17 cellular contexts compared by ENCODE assay signal in the genomic region with DNA sequence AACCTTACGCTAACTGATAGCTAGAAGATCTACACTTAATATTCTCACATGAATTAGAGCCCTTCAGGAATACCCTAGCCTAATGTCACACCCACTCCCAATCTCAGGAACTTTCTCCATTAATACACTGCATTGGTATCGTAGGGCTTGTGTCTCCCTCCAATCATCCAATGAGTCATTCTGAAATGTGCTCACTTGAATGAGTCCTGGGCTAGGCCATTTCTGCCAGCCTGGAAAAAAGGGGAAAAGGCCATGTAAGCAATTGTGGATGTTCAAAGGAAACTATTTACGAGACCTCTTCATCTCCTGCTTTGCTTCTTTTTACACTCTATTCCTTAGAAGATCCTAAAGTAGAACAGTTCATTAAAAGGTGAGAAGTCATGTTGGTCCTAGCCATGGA. TPM values are rescaled to one million over a fixed set of nuclear protein-coding genes. Genes with fewer than 3 reads are reported as not detected.
DNase-seq lines count a peak whose midpoint lies in the region; ATAC-seq and TF ChIP-seq lines count a peak whose summit lies in the region.
"Had no signal": no experiment of that assay in that cellular context is flagged by ENCODE, and none has a peak within 500 bp of the region (broad histone marks: within the 10 kb centered on the region; RNA-seq: fewer than 3 reads in every experiment).

No MANE protein-coding gene starts in this region.

- H3K4me3 Mint-ChIP-seq in activated T-helper 2 cell treated with anti-CD3 and anti-CD28 coated beads, Interferon-gamma antibody, Interleukin-2, Interleukin-4, amounts not matched to agents 10 μg/mL and 5 μg/mL and 100 μg/mL, durations not matched to agents 14 hours and 24 hours and 36 hours (ENCODE audit: low read depth): no peak overlapping the region
- H3K4me3 Mint-ChIP-seq in activated naive CD4-positive, alpha-beta T cell treated with anti-CD3 and anti-CD28 coated beads, Interleukin-2, amount 10 ng/mL, durations not matched to agents 7 days and 5 days: no peak overlapping the region

- H4K20me1 ChIP-seq in GM23248 (ENCODE audit: insufficient read depth): no peaks in the 10 kb centered on the region
- peaks cover 94% of the 10 kb centered on the region for H4K20me1 ChIP-seq in smooth muscle cell (ENCODE audit: low read depth)

- peak overlapping the region; percentile 29 for H3K27ac Mint-ChIP-seq in activated T-helper 2 cell treated with anti-CD3 and anti-CD28 coated beads, Interferon-gamma antibody, Interleukin-2, Interleukin-4, amounts not matched to agents 10 μg/mL and 5 μg/mL and 100 μg/mL, durations not matched to agents 14 hours and 24 hours and 36 hours
- H3K27ac Mint-ChIP-seq in activated naive CD4-positive, alpha-beta T cell treated with anti-CD3 and anti-CD28 coated beads, Interleukin-2, amount 10 ng/mL, durations not matched to agents 7 days and 5 days: no peak overlapping the region

- peaks cover 51% of the 10 kb centered on the region for H3K36me3 Mint-ChIP-seq in activated T-helper 2 cell treated with anti-CD3 and anti-CD28 coated beads, Interferon-gamma antibody, Interleukin-2, Interleukin-4, amounts not matched to agents 10 μg/mL and 5 μg/mL and 100 μg/mL, durations not matched to agents 14 hours and 24 hours and 36 hours (ENCODE audit: low read depth)
- H3K36me3 Mint-ChIP-seq in activated naive CD4-positive, alpha-beta T cell treated with anti-CD3 and anti-CD28 coated beads, Interleukin-2, amount 10 ng/mL, durations not matched to agents 7 days and 5 days: no peaks in the 10 kb centered on the region

- in situ Hi-C loops in GM23248 (cut with MboI): no loop called here

- H3K9ac ChIP-seq in GM23248: no peak overlapping the region
- peak overlapping the region; percentile 36 for H3K9ac ChIP-seq in smooth muscle cell (ENCODE audit: low read depth)
- H3K9ac ChIP-seq: BLaER1 had no signal

- intact Hi-C loops in activated T-helper 2 cell treated with anti-CD3 and anti-CD28 coated beads, Interferon-gamma antibody, Interleukin-2, Interleukin-4, amounts not matched to agents 10 μg/mL and 5 μg/mL and 100 μg/mL, durations not matched to agents 14 hours and 24 hours and 36 hours (cut with micrococcal nuclease): loop anchor here (2.0 kb wide), 1 partner anchor 16 kb away; no protein-coding TSS in a partner anchor

- H3K4me3 ChIP-seq in GM23248 (no peak overlapping the region), foreskin fibroblast (ENCODE audit: low read depth in 1 of 2, low read length in 2 of 2) (no peak overlapping the region), smooth muscle cell (no peak overlapping the region)
- H3K4me3 ChIP-seq: BLaER1, thoracic aorta had no signal

- peaks cover 29% of the 10 kb centered on the region for H3F3A ChIP-seq in GM23248 (ENCODE audit: insufficient read depth)
- peaks cover 32% of the 10 kb centered on the region for H3F3A ChIP-seq in smooth muscle cell (ENCODE audit: low read depth)

- CTCF ChIA-PET in activated naive CD4-positive, alpha-beta T cell treated with anti-CD3 and anti-CD28 coated beads, Interleukin-2, amount 10 ng/mL, durations not matched to agents 7 days and 5 days (lab: Charles Lee): no interaction called here

- 86 to 87% methylated on average over 3 of the region's 3 CpGs for WGBS in GM23248 (ENCODE audit: low coverage in 1 of 2, low lambda C conversion rate in 2 of 2, missing lambda C conversion rate in 2 of 2), 2 experiments
- WGBS in smooth muscle cell (ENCODE audit: low lambda C conversion rate): 43% methylated on average over 3 of the region's 3 CpGs

- no peaks in the 10 kb centered on the region for H3K9me2 ChIP-seq in GM23248 (ENCODE audit: insufficient read depth)

- no peak overlapping the region for H2AFZ ChIP-seq in GM23248
- H2AFZ ChIP-seq in smooth muscle cell (ENCODE audit: low read depth): no peak overlapping the region

- H3K27ac ChIP-seq in GM23248: no peak overlapping the region
- H3K27ac ChIP-seq in smooth muscle cell (ENCODE audit: low read depth): peak overlapping the region; percentile 98
- H3K27ac ChIP-seq: BLaER1, VCaP had no signal

- no peaks in the 10 kb centered on the region for H3K9me3 Mint-ChIP-seq in activated T-helper 2 cell treated with anti-CD3 and anti-CD28 coated beads, Interferon-gamma antibody, Interleukin-2, Interleukin-4, amounts not matched to agents 10 μg/mL and 5 μg/mL and 100 μg/mL, durations not matched to agents 14 hours and 24 hours and 36 hours
- no peaks in the 10 kb centered on the region for H3K9me3 Mint-ChIP-seq in activated naive CD4-positive, alpha-beta T cell treated with anti-CD3 and anti-CD28 coated beads, Interleukin-2, amount 10 ng/mL, durations not matched to agents 7 days and 5 days

- peaks cover 3% of the 10 kb centered on the region for H3K27me3 Mint-ChIP-seq in activated T-helper 2 cell treated with anti-CD3 and anti-CD28 coated beads, Interferon-gamma antibody, Interleukin-2, Interleukin-4, amounts not matched to agents 10 μg/mL and 5 μg/mL and 100 μg/mL, durations not matched to agents 14 hours and 24 hours and 36 hours (ENCODE audit: low read depth)
- peaks cover 13% of the 10 kb centered on the region for H3K27me3 Mint-ChIP-seq in activated naive CD4-positive, alpha-beta T cell treated with anti-CD3 and anti-CD28 coated beads, Interleukin-2, amount 10 ng/mL, durations not matched to agents 7 days and 5 days

- H3K4me1 ChIP-seq in GM23248 (ENCODE audit: insufficient read depth): peaks cover 35% of the 10 kb centered on the region
- peaks cover 55% of the 10 kb centered on the region for H3K4me1 ChIP-seq in smooth muscle cell (ENCODE audit: low read depth)

- H3K79me2 ChIP-seq in GM23248 (ENCODE audit: insufficient read depth) (peaks cover 93% of the 10 kb centered on the region), smooth muscle cell (ENCODE audit: low read depth) (peaks cover 97% of the 10 kb centered on the region)

- H3K9me3 ChIP-seq in GM23248 (ENCODE audit: low read depth) (no peaks in the 10 kb centered on the region), smooth muscle cell (replicated peaks; ENCODE audit: low read depth) (no peaks in the 10 kb centered on the region)
- H3K9me3 ChIP-seq: BLaER1, thoracic aorta had no signal

- no peak for TF ChIP-seq CTCF in foreskin fibroblast (IDR thresholded peaks at IDR 0.05; ENCODE audit: low read depth, low read length)
- no peak for TF ChIP-seq CTCF in smooth muscle cell (IDR thresholded peaks at IDR 0.05; ENCODE audit: borderline replicate concordance, insufficient read depth, poor library complexity, severe bottlenecking)

- no peak overlapping the region for H3K4me2 ChIP-seq in GM23248 (ENCODE audit: unreplicated experiment)
- H3K4me2 ChIP-seq in smooth muscle cell: peak overlapping the region; percentile 53
- H3K4me2 ChIP-seq: BLaER1 had no signal

- DNase-seq in GM23248 (peak; percentile 45), foreskin fibroblast (peak; percentile 75 to 80), smooth muscle cell (lab: John Stamatoyannopoulos, UW; ENCODE audit: unreplicated experiment) (no peak), NCI-H187 treated with DMSO at 0.1 percent for 48 hours (lab: John Stamatoyannopoulos, UW) (no peak)
- no peak for DNase-seq in activated T-helper 2 cell treated with anti-CD3 and anti-CD28 coated beads, Interferon-gamma antibody, Interleukin-2, Interleukin-4, amounts not matched to agents 10 μg/mL and 5 μg/mL and 100 μg/mL, durations not matched to agents 14 hours and 24 hours and 36 hours (ENCODE audit: low spot score)
- no peak for DNase-seq in activated naive CD4-positive, alpha-beta T cell treated with anti-CD3 and anti-CD28 coated beads, Interleukin-2, amount 10 ng/mL, durations not matched to agents 7 days and 5 days
- DNase-seq: activated CD8-positive, alpha-beta memory T cell treated with anti-CD3 and anti-CD28 coated beads for 24 hours; activated effector memory CD4-positive, alpha-beta T cell treated with anti-CD3 and anti-CD28 coated beads, Interleukin-2, amount 50 U/mL, for 16 hours; central memory CD4-positive, alpha-beta T cell; DMS79 treated with DMSO at 0.1 percent for 48 hours; NCI-H2227 treated with DMSO at 0.1 percent for 48 hours; stimulated activated CD4-positive, alpha-beta T cell treated with anti-CD3 and anti-CD28 coated beads, Interleukin-12 subunit alpha, Interleukin-12 subunit beta, amount 100 ng/mL, for 4 hours had no signal

- H3K36me3 ChIP-seq in GM23248 (ENCODE audit: low read depth) (peaks cover 7% of the 10 kb centered on the region; the same call in 1 of the 2 replicates), smooth muscle cell (ENCODE audit: low read depth) (no peaks in the 10 kb centered on the region)
- H3K36me3 ChIP-seq: thoracic aorta had no signal

- no peak for ATAC-seq in GM21529 (IDR thresholded peaks at IDR 0.05; ENCODE audit: unreplicated experiment)
- ATAC-seq in GM18498 (IDR thresholded peaks at IDR 0.05; ENCODE audit: unreplicated experiment): no peak

- H3K4me1 Mint-ChIP-seq in activated T-helper 2 cell treated with anti-CD3 and anti-CD28 coated beads, Interferon-gamma antibody, Interleukin-2, Interleukin-4, amounts not matched to agents 10 μg/mL and 5 μg/mL and 100 μg/mL, durations not matched to agents 14 hours and 24 hours and 36 hours (ENCODE audit: low read depth): peaks cover 48% of the 10 kb centered on the region
- H3K4me1 Mint-ChIP-seq in activated naive CD4-positive, alpha-beta T cell treated with anti-CD3 and anti-CD28 coated beads, Interleukin-2, amount 10 ng/mL, durations not matched to agents 7 days and 5 days: no peaks in the 10 kb centered on the region

- H3K27me3 ChIP-seq in GM23248 (replicated peaks; ENCODE audit: insufficient read depth): no peaks in the 10 kb centered on the region
- no peaks in the 10 kb centered on the region for H3K27me3 ChIP-seq in smooth muscle cell (ENCODE audit: low read depth)
- H3K27me3 ChIP-seq: BLaER1 had no signal

RNA-seq across cellular contexts. Expression of a gene that starts 18.8 kb away (rescaled TPM):
- total RNA-seq in GM23248 (2014; rRNA removed; shearing (Covaris generic)): 36.4 and 46.8 TPM in 2 replicates
- 25.6 and 26.2 TPM in 2 replicates for polyA plus RNA-seq in GM23248 (2016; fragmentation: Nextera tagmentation; extraction: Ambion mirVana)
- 50.9 and 53.2 TPM in 2 replicates for total RNA-seq in activated T-helper 2 cell treated with anti-CD3 and anti-CD28 coated beads, Interferon-gamma antibody, Interleukin-2, Interleukin-4, amounts not matched to agents 10 μg/mL and 5 μg/mL and 100 μg/mL, durations not matched to agents 14 hours and 24 hours and 36 hours
- 148 and 158 TPM in 2 replicates for total RNA-seq in smooth muscle cell
- polyA plus RNA-seq in smooth muscle cell: 50.8 and 67.5 TPM in 2 replicates

Comparison
In these comparisons a context has a peak if more than half of its experiments do, and no peak if none do; other contexts are left out.
1. DNase-seq: peak in GM23248 (single experiment) and foreskin fibroblast (2 of 2); none in activated T-helper 2 cell treated with anti-CD3 and anti-CD28 coated beads, Interferon-gamma antibody, Interleukin-2, Interleukin-4, amounts not matched to agents 10 μg/mL and 5 μg/mL and 100 μg/mL, durations not matched to agents 14 hours and 24 hours and 36 hours (single experiment), smooth muscle cell (single experiment), NCI-H187 treated with DMSO at 0.1 percent for 48 hours (single experiment) and activated naive CD4-positive, alpha-beta T cell treated with anti-CD3 and anti-CD28 coated beads, Interleukin-2, amount 10 ng/mL, durations not matched to agents 7 days and 5 days (single experiment).